26 cellular contexts compared by ENCODE assay signal in the genomic region with DNA sequence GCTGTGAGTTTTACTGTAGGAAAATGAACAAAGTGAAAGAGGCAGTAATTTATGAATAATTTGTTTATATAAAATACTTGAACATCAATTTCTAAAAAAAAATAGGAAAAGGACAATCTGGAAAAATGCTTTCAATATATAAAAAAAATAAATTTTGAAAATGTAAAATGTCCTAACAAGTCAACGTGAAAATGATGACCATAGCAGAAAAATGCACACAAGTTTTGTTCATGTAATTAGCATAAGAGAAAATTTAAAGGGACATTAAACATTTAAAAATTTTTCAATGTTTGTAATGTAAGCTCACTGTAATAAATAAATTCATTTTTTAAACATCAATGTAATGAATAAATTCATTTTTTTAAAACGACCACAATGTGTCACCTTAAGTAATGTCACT.
DNase-seq lines count a peak whose midpoint lies in the region; ATAC-seq, FAIRE-seq and TF ChIP-seq lines count a peak whose summit lies in the region.
"Had no signal": no experiment of that assay in that cellular context is flagged by ENCODE, and none has a peak within 500 bp of the region (broad histone marks: within the 10 kb centered on the region; RNA-seq: fewer than 3 reads in every experiment).

No MANE protein-coding gene starts in this region.

- no peaks in the 10 kb centered on the region for H3K9me3 ChIP-seq in HepG2 (ENCODE audit: low read length)
- H3K9me3 ChIP-seq in right lobe of liver, result no peaks in the 10 kb centered on the region
- H3K9me3 ChIP-seq in K562 (replicated peaks; ENCODE audit: control insufficient read depth, insufficient read depth, low read depth, low read length), result no peaks in the 10 kb centered on the region
- H3K9me3 ChIP-seq in kidney (ENCODE audit: control insufficient read depth in 1 of 2, low read length in 2 of 2), result no peaks in the 10 kb centered on the region
- H3K9me3 ChIP-seq in hepatocyte (ENCODE audit: low read depth), result no peaks in the 10 kb centered on the region
- H3K9me3 ChIP-seq: BE2C; BLaER1 treated with 17β-estradiol and CSF1 and Interleukin-3, amounts not matched to agents 10 nM and 100 nM; HAP-1 had no signal

- H2AFZ ChIP-seq in HepG2 (ENCODE audit: low read length) (no peak overlapping the region), K562 (ENCODE audit: low read depth, low read length) (no peak overlapping the region), hepatocyte (no peak overlapping the region)

- 1% methylated on average over 2 of the region's 2 CpGs for WGBS in HepG2 (ENCODE audit: low lambda C conversion rate)
- WGBS in right lobe of liver (ENCODE audit: insufficient coverage, low coverage, low lambda C conversion rate, missing lambda C conversion rate), result 29% methylated on average over 2 of the region's 2 CpGs
- WGBS in K562 (ENCODE audit: insufficient coverage, low coverage, missing lambda C conversion rate), result 0% methylated on average over 2 of the region's 2 CpGs
- WGBS in hepatocyte (ENCODE audit: low lambda C conversion rate, missing lambda C conversion rate), result 77% methylated on average over 2 of the region's 2 CpGs

- no peaks in the 10 kb centered on the region for H3K9me1 ChIP-seq in K562 (ENCODE audit: control insufficient read depth, insufficient read depth, low read length)

- TF ChIP-seq EP300 in HepG2 (IDR thresholded peaks at IDR 0.05; ENCODE audit: low read depth in 2 of 2, low read length in 2 of 2), result no peak
- TF ChIP-seq EP300 in HepG2 (CRISPR knock-in tag; IDR thresholded peaks at IDR 0.05; ENCODE audit: borderline replicate concordance), result no peak
- TF ChIP-seq EP300 in K562 (IDR thresholded peaks at IDR 0.05; ENCODE audit: low read length), result no peak

- H3K9ac ChIP-seq in HepG2 (ENCODE audit: insufficient read depth, low read depth, low read length), result no peak overlapping the region
- H3K9ac ChIP-seq in K562 (ENCODE audit: insufficient read depth in 1 of 2, low read depth in 2 of 2, low read length in 2 of 2), result no peak overlapping the region
- H3K9ac ChIP-seq in kidney (ENCODE audit: low read length in 2 of 2), result no peak overlapping the region
- H3K9ac ChIP-seq: BLaER1 treated with 17β-estradiol and CSF1 and Interleukin-3, amounts not matched to agents 10 nM and 100 nM had no signal

- ATAC-seq in HepG2 (no peak), right lobe of liver (no peak), K562 (no peak)

- no peak overlapping the region for H3K4me3 ChIP-seq in HepG2 (replicated peaks in 1 of 3; ENCODE audit: insufficient read depth in 1 of 3, low read depth in 2 of 3, low read length in 3 of 3)
- H3K4me3 ChIP-seq in right lobe of liver, result no peak overlapping the region
- no peak overlapping the region for H3K4me3 ChIP-seq in K562
- H3K4me3 ChIP-seq in kidney (ENCODE audit: low read length in 2 of 2), result no peak overlapping the region
- no peak overlapping the region for H3K4me3 ChIP-seq in hepatocyte
- H3K4me3 ChIP-seq: BLaER1 treated with 17β-estradiol and CSF1 and Interleukin-3, amounts not matched to agents 10 nM and 100 nM; HAP-1 had no signal

- no peaks in the 10 kb centered on the region; a peak in 1 of 5 replicates for H3K27me3 ChIP-seq in HepG2 (ENCODE audit: control insufficient read depth in 1 of 2, insufficient read depth in 2 of 2, low read length in 2 of 2)
- H3K27me3 ChIP-seq in right lobe of liver, result no peaks in the 10 kb centered on the region
- H3K27me3 ChIP-seq in K562 (ENCODE audit: control insufficient read depth in 2 of 2, insufficient read depth in 2 of 2, low read length in 2 of 2), result no peaks in the 10 kb centered on the region
- H3K27me3 ChIP-seq in hepatocyte, result no peaks in the 10 kb centered on the region
- H3K27me3 ChIP-seq: BE2C; BLaER1 treated with 17β-estradiol and CSF1 and Interleukin-3, amounts not matched to agents 10 nM and 100 nM had no signal

- TF ChIP-seq RAD21 in HepG2 (CRISPR knock-in tag; IDR thresholded peaks at IDR 0.05) (no peak), K562 (CRISPR knock-in tag; conservative IDR thresholded peaks at IDR 0.05 in 1 of 2, IDR thresholded peaks at IDR 0.05 in 1 of 2) (no peak)

- H3K79me2 ChIP-seq in HepG2 (ENCODE audit: insufficient read depth, low read length) (no peaks in the 10 kb centered on the region), K562 (ENCODE audit: control insufficient read depth, insufficient read depth, low read length) (no peaks in the 10 kb centered on the region), hepatocyte (no peaks in the 10 kb centered on the region)

- no peaks in the 10 kb centered on the region for H3K9me2 ChIP-seq in hepatocyte (replicated peaks; ENCODE audit: insufficient read depth)

- intact Hi-C loops in HepG2 (cut with micrococcal nuclease; ENCODE audit: unreplicated experiment), result no loop called here
- intact Hi-C loops in right lobe of liver (cut with DNase I), result no loop called here
- intact Hi-C loops in K562 (cut with micrococcal nuclease), result no loop called here
- intact Hi-C loops in kidney (cut with DNase I), result no loop called here

- POLR2A ChIA-PET in HepG2 (lab: Yijun Ruan, JAX), result no interaction called here
- POLR2A ChIA-PET in K562 (lab: Yijun Ruan, JAX), result no interaction called here

- CTCF ChIA-PET in HepG2 (lab: Yijun Ruan, JAX; ENCODE audit: low intra/inter-chr PET ratio, low total read pairs) (no interaction called here), K562 (lab: Yijun Ruan, JAX; ENCODE audit: low intra/inter-chr PET ratio) (no interaction called here)

- DNase-seq in HepG2 (ENCODE audit: low spot score) (no peak), right lobe of liver (no peak), K562 (ENCODE audit: extremely low read depth in 1 of 4, low spot score in 3 of 4) (no peak), kidney (no peak), hepatocyte (ENCODE audit: low spot score) (no peak), OCI-M1 (lab: John Stamatoyannopoulos, UW) (no peak), GM20000 (ENCODE audit: low spot score) (no peak), NCI-H446 treated with DMSO at 0.1 percent for 48 hours (lab: John Stamatoyannopoulos, UW) (no peak)
- DNase-seq: ACHN; AML-193; BE2C; CD4-positive, alpha-beta T cell; CD8-positive, alpha-beta memory T cell; DMS 273 treated with DMSO at 0.1 percent for 48 hours; DMS79; EL; GF-D8; GOT3; HFFc6 had no signal

- H3K4me2 ChIP-seq in HepG2 (ENCODE audit: low read depth, low read length), result no peak overlapping the region
- H3K4me2 ChIP-seq in K562 (ENCODE audit: insufficient read depth, low read length), result no peak overlapping the region
- no peak overlapping the region for H3K4me2 ChIP-seq in hepatocyte
- H3K4me2 ChIP-seq: BLaER1 treated with 17β-estradiol and CSF1 and Interleukin-3, amounts not matched to agents 10 nM and 100 nM had no signal

- TF ChIP-seq CTCF in HepG2 (CRISPR knock-in tag; IDR thresholded peaks at IDR 0.05), result no peak
- no peak for TF ChIP-seq CTCF in right lobe of liver (IDR thresholded peaks at IDR 0.05)
- no peak for TF ChIP-seq CTCF in K562 (IDR thresholded peaks at IDR 0.05 in 2 of 3, conservative IDR thresholded peaks at IDR 0.05 in 1 of 3; ENCODE audit: insufficient read depth in 2 of 3, low read depth in 1 of 3, low read length in 3 of 3)
- no peak for TF ChIP-seq CTCF in kidney (IDR thresholded peaks at IDR 0.05; ENCODE audit: borderline replicate concordance, extremely low read depth, insufficient read depth)
- TF ChIP-seq CTCF in hepatocyte (IDR thresholded peaks at IDR 0.05; ENCODE audit: poor library complexity), result no peak
- TF ChIP-seq CTCF in GM20000 (IDR thresholded peaks at IDR 0.05; ENCODE audit: extremely low read depth, missing control alignments), result no peak

- in situ Hi-C loops in HepG2 (cut with HindIII; ENCODE audit: extremely low pct_ligation_motif_present, low pct_unique_long_range_greater_than_20kb) (no loop called here), K562 (cut with MboI) (no loop called here)

- H3K27ac ChIP-seq in HepG2 (ENCODE audit: extremely low read length, insufficient read depth, low read length) (no peak overlapping the region), right lobe of liver (no peak overlapping the region), K562 (ENCODE audit: extremely low read depth, low read depth, low read length) (no peak overlapping the region), kidney (ENCODE audit: low read depth in 2 of 2, low read length in 2 of 2) (no peak overlapping the region), hepatocyte (no peak overlapping the region)
- H3K27ac ChIP-seq: 22Rv1; BLaER1 treated with 17β-estradiol and CSF1 and Interleukin-3, amounts not matched to agents 10 nM and 100 nM had no signal

- H4K20me1 ChIP-seq in HepG2 (ENCODE audit: insufficient read depth, low read length) (no peaks in the 10 kb centered on the region), K562 (replicated peaks; ENCODE audit: control insufficient read depth, insufficient read depth, low read length) (no peaks in the 10 kb centered on the region), hepatocyte (ENCODE audit: insufficient read depth, poor library complexity, severe bottlenecking) (no peaks in the 10 kb centered on the region)
- H4K20me1 ChIP-seq: BLaER1 treated with 17β-estradiol and CSF1 and Interleukin-3, amounts not matched to agents 10 nM and 100 nM had no signal

- no TSS peak for BruUV-seq in HepG2 (replicated peaks; lab: Mats Ljungman, UMichigan)
- BruUV-seq in K562 (replicated peaks; lab: Mats Ljungman, UMichigan), result no TSS peak

- TF ChIP-seq POLR2A in HepG2 (IDR thresholded peaks at IDR 0.05; ENCODE audit: insufficient read depth in 1 of 2, low read depth in 2 of 2, low read length in 2 of 2) (no peak), right lobe of liver (IDR thresholded peaks at IDR 0.05) (no peak), K562 (conservative IDR thresholded peaks at IDR 0.05) (no peak)

- H3K36me3 ChIP-seq in HepG2 (replicated peaks in 1 of 2; ENCODE audit: control insufficient read depth in 1 of 2, insufficient read depth in 2 of 2, low read length in 2 of 2), result no peaks in the 10 kb centered on the region
- no peaks in the 10 kb centered on the region for H3K36me3 ChIP-seq in right lobe of liver
- no peaks in the 10 kb centered on the region for H3K36me3 ChIP-seq in K562 (ENCODE audit: control insufficient read depth, insufficient read depth, low read length)
- H3K36me3 ChIP-seq in kidney (ENCODE audit: control insufficient read depth in 1 of 2, insufficient read depth in 2 of 2, low read length in 2 of 2), result no peaks in the 10 kb centered on the region
- H3K36me3 ChIP-seq in hepatocyte (replicated peaks; ENCODE audit: insufficient read depth, low read depth), result no peaks in the 10 kb centered on the region
- H3K36me3 ChIP-seq: BE2C; BLaER1 treated with 17β-estradiol and CSF1 and Interleukin-3, amounts not matched to agents 10 nM and 100 nM; HAP-1 had no signal

- H3K4me1 ChIP-seq in HepG2 (ENCODE audit: insufficient read depth, low read length) (no peaks in the 10 kb centered on the region), right lobe of liver (no peaks in the 10 kb centered on the region), K562 (replicated peaks in 1 of 2; ENCODE audit: control insufficient read depth in 2 of 2, insufficient read depth in 2 of 2, low read length in 2 of 2) (no peaks in the 10 kb centered on the region), kidney (ENCODE audit: control insufficient read depth in 1 of 2, insufficient read depth in 1 of 2, low read depth in 1 of 2, low read length in 2 of 2) (no peaks in the 10 kb centered on the region), hepatocyte (ENCODE audit: insufficient read depth) (no peaks in the 10 kb centered on the region)
- H3K4me1 ChIP-seq: BE2C; BLaER1 treated with 17β-estradiol and CSF1 and Interleukin-3, amounts not matched to agents 10 nM and 100 nM; HAP-1 had no signal

- FAIRE-seq in HepG2 (lab: Jason Lieb, UNC) (no peak), K562 (lab: Jason Lieb, UNC) (no peak), kidney (lab: Jason Lieb, UNC) (peak; percentile 73)
- FAIRE-seq: D721Med, GM12891, GM18507, H54 had no signal
